ENCODE assay signal across 17 cellular contexts in the genomic region with DNA sequence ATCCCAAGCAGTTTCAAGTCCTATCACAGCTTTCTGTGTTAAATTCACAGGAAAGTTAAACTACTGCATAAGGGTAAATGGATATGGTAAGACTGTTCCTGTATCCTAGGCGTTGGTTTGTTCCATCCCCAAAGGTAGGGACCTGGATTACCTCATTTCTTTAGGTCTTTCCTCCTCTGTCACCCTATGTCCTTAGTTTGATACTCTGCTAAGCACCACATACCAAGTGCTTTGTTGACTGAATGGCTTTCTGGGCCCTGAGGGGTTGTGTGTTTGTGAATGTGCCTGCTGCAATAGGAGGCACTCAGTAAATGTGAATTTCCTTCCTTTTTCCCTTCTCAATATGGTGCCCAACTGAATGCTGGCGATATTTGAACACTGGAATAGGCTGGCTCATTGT. TPM values are rescaled to one million over a fixed set of nuclear protein-coding genes. Genes with fewer than 3 reads are reported as not detected.
DNase-seq lines count a peak whose midpoint lies in the region; ATAC-seq and TF ChIP-seq lines count a peak whose summit lies in the region.
"Had no signal": no experiment of that assay in that cellular context is flagged by ENCODE, and none has a peak within 500 bp of the region (broad histone marks: within the 10 kb centered on the region; RNA-seq: fewer than 3 reads in every experiment).

No MANE protein-coding gene starts in this region.

- no peaks in the 10 kb centered on the region for H3K36me3 Mint-ChIP-seq in WTC11
- H3K36me3 Mint-ChIP-seq in neural progenitor cell = no peaks in the 10 kb centered on the region
- H3K36me3 Mint-ChIP-seq: CD14-positive monocyte; CD4-positive, alpha-beta memory T cell had no signal

- H3K9ac ChIP-seq in neural progenitor cell = no peak overlapping the region
- H3K9ac ChIP-seq: BLaER1 had no signal

- H3K27me3 ChIP-seq in left ventricle myocardium inferior (ENCODE audit: low read depth) (no peaks in the 10 kb centered on the region), right atrium auricular region (no peaks in the 10 kb centered on the region), neural progenitor cell (no peaks in the 10 kb centered on the region)
- H3K27me3 ChIP-seq: BLaER1 had no signal

- H3K4me1 Mint-ChIP-seq in WTC11 (peaks cover 27% of the 10 kb centered on the region), neural progenitor cell (peaks cover 39% of the 10 kb centered on the region)
- H3K4me1 Mint-ChIP-seq: CD14-positive monocyte; CD4-positive, alpha-beta memory T cell had no signal

- no peak overlapping the region for H3K4me2 ChIP-seq in neural progenitor cell
- H3K4me2 ChIP-seq: A549, BLaER1 had no signal

- DNase-seq in left ventricle myocardium inferior = no peak
- DNase-seq in right atrium auricular region (ENCODE audit: low spot score) = no peak
- DNase-seq in WTC11 (ENCODE audit: low spot score) = no peak
- DNase-seq in neural progenitor cell (ENCODE audit: low spot score) = no peak
- DNase-seq in substantia nigra (lab: John Stamatoyannopoulos, UW) = no peak
- DNase-seq in NCI-H1436 treated with DMSO at 0.1 percent for 48 hours (lab: John Stamatoyannopoulos, UW) = no peak
- DNase-seq: CD4-positive, alpha-beta memory T cell; DMS153; DMS79 treated with DMSO at 0.1 percent for 48 hours; HCEC 1CT; HFFc6 had no signal

- TF ChIP-seq CTCF in left ventricle myocardium inferior (IDR thresholded peaks at IDR 0.05; ENCODE audit: borderline replicate concordance) = no peak
- no peak for TF ChIP-seq CTCF in right atrium auricular region (IDR thresholded peaks at IDR 0.05)
- TF ChIP-seq CTCF in WTC11 (IDR thresholded peaks at IDR 0.05) = no peak
- no peak for TF ChIP-seq CTCF in neural progenitor cell (IDR thresholded peaks at IDR 0.05)

- H3K27ac Mint-ChIP-seq in WTC11 = no peak overlapping the region
- no peak overlapping the region for H3K27ac Mint-ChIP-seq in neural progenitor cell
- H3K27ac Mint-ChIP-seq: CD14-positive monocyte; CD4-positive, alpha-beta memory T cell; HFFc6 had no signal

- intact Hi-C loops in left ventricle myocardium inferior (cut with micrococcal nuclease) = no loop called here

- H2AFZ ChIP-seq in neural progenitor cell (replicated peaks) = peak overlapping the region; percentile 77

- H3K36me3 ChIP-seq in left ventricle myocardium inferior = no peaks in the 10 kb centered on the region
- no peaks in the 10 kb centered on the region for H3K36me3 ChIP-seq in right atrium auricular region
- no peaks in the 10 kb centered on the region for H3K36me3 ChIP-seq in neural progenitor cell
- H3K36me3 ChIP-seq: BLaER1 had no signal

- POLR2A ChIA-PET in WTC11 (lab: Charles Lee) = no interaction called here

- H3F3A ChIP-seq in neural progenitor cell (ENCODE audit: low read depth) = no peaks in the 10 kb centered on the region

- no peaks in the 10 kb centered on the region for H4K20me1 ChIP-seq in neural progenitor cell (ENCODE audit: low read depth)
- H4K20me1 ChIP-seq: BLaER1 had no signal

- H3K9me3 ChIP-seq in left ventricle myocardium inferior (replicated peaks) = no peaks in the 10 kb centered on the region
- no peaks in the 10 kb centered on the region for H3K9me3 ChIP-seq in right atrium auricular region
- no peaks in the 10 kb centered on the region for H3K9me3 ChIP-seq in neural progenitor cell (ENCODE audit: low read depth)
- H3K9me3 ChIP-seq: A549, BLaER1 had no signal

- peak overlapping the region; percentile 22 for H3K27ac ChIP-seq in left ventricle myocardium inferior (replicated peaks)
- H3K27ac ChIP-seq in right atrium auricular region = no peak overlapping the region
- H3K27ac ChIP-seq in neural progenitor cell = no peak overlapping the region
- no peak overlapping the region for H3K27ac ChIP-seq in substantia nigra (ENCODE audit: low read depth, low read length, poor library complexity, severe bottlenecking)
- H3K27ac ChIP-seq: 22Rv1, A549, BLaER1 had no signal

- H3K79me2 ChIP-seq in neural progenitor cell (ENCODE audit: low read depth) = no peaks in the 10 kb centered on the region

- CTCF ChIA-PET in WTC11 (lab: Charles Lee) = no interaction called here

- ATAC-seq in WTC11 (peak; percentile 70), HG02623 (IDR thresholded peaks at IDR 0.05; ENCODE audit: unreplicated experiment) (no peak)
- ATAC-seq: A549 had no signal

- H3K4me1 ChIP-seq in left ventricle myocardium inferior (peaks cover 79% of the 10 kb centered on the region), right atrium auricular region (peaks cover 0 to 4% of the 10 kb centered on the region in 2 donors), neural progenitor cell (peaks cover 25% of the 10 kb centered on the region)

- no peak overlapping the region for H3K4me3 Mint-ChIP-seq in WTC11
- no peak overlapping the region for H3K4me3 Mint-ChIP-seq in neural progenitor cell
- H3K4me3 Mint-ChIP-seq: CD14-positive monocyte; CD4-positive, alpha-beta memory T cell; HFFc6 had no signal

- H3K27me3 Mint-ChIP-seq in WTC11 (ENCODE audit: low read depth) (no peaks in the 10 kb centered on the region), neural progenitor cell (ENCODE audit: insufficient read depth, low read depth) (no peaks in the 10 kb centered on the region)
- H3K27me3 Mint-ChIP-seq: CD4-positive, alpha-beta memory T cell had no signal

- H3K9me3 Mint-ChIP-seq in WTC11 (no peaks in the 10 kb centered on the region), neural progenitor cell (no peaks in the 10 kb centered on the region)
- H3K9me3 Mint-ChIP-seq: CD14-positive monocyte; CD4-positive, alpha-beta memory T cell; HFFc6 had no signal

- H3K4me3 ChIP-seq in left ventricle myocardium inferior (no peak overlapping the region), right atrium auricular region (no peak overlapping the region), neural progenitor cell (no peak overlapping the region)
- H3K4me3 ChIP-seq: A549, BLaER1 had no signal

TF ChIP-seq in WTC11, 78 proteins besides CTCF, POLR2A, EP300 and RAD21:
- TF ChIP-seq, protein P1, sequence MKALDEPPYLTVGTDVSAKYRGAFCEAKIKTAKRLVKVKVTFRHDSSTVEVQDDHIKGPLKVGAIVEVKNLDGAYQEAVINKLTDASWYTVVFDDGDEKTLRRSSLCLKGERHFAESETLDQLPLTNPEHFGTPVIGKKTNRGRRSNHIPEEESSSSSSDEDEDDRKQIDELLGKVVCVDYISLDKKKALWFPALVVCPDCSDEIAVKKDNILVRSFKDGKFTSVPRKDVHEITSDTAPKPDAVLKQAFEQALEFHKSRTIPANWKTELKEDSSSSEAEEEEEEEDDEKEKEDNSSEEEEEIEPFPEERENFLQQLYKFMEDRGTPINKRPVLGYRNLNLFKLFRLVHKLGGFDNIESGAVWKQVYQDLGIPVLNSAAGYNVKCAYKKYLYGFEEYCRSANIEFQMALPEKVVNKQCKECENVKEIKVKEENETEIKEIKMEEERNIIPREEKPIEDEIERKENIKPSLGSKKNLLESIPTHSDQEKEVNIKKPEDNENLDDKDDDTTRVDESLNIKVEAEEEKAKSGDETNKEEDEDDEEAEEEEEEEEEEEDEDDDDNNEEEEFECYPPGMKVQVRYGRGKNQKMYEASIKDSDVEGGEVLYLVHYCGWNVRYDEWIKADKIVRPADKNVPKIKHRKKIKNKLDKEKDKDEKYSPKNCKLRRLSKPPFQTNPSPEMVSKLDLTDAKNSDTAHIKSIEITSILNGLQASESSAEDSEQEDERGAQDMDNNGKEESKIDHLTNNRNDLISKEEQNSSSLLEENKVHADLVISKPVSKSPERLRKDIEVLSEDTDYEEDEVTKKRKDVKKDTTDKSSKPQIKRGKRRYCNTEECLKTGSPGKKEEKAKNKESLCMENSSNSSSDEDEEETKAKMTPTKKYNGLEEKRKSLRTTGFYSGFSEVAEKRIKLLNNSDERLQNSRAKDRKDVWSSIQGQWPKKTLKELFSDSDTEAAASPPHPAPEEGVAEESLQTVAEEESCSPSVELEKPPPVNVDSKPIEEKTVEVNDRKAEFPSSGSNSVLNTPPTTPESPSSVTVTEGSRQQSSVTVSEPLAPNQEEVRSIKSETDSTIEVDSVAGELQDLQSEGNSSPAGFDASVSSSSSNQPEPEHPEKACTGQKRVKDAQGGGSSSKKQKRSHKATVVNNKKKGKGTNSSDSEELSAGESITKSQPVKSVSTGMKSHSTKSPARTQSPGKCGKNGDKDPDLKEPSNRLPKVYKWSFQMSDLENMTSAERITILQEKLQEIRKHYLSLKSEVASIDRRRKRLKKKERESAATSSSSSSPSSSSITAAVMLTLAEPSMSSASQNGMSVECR (CRISPR knock-in tag; IDR thresholded peaks at IDR 0.05; ENCODE audit: borderline replicate concordance) = no peak
- TF ChIP-seq MYBL2 (CRISPR knock-in tag; IDR thresholded peaks at IDR 0.05) (no peak), RORB (CRISPR knock-in tag; IDR thresholded peaks at IDR 0.05) (no peak), SP1 (CRISPR knock-in tag; conservative IDR thresholded peaks at IDR 0.05) (no peak), HMGA2 (CRISPR knock-in tag; IDR thresholded peaks at IDR 0.05) (no peak)
- TF ChIP-seq, protein P2, sequence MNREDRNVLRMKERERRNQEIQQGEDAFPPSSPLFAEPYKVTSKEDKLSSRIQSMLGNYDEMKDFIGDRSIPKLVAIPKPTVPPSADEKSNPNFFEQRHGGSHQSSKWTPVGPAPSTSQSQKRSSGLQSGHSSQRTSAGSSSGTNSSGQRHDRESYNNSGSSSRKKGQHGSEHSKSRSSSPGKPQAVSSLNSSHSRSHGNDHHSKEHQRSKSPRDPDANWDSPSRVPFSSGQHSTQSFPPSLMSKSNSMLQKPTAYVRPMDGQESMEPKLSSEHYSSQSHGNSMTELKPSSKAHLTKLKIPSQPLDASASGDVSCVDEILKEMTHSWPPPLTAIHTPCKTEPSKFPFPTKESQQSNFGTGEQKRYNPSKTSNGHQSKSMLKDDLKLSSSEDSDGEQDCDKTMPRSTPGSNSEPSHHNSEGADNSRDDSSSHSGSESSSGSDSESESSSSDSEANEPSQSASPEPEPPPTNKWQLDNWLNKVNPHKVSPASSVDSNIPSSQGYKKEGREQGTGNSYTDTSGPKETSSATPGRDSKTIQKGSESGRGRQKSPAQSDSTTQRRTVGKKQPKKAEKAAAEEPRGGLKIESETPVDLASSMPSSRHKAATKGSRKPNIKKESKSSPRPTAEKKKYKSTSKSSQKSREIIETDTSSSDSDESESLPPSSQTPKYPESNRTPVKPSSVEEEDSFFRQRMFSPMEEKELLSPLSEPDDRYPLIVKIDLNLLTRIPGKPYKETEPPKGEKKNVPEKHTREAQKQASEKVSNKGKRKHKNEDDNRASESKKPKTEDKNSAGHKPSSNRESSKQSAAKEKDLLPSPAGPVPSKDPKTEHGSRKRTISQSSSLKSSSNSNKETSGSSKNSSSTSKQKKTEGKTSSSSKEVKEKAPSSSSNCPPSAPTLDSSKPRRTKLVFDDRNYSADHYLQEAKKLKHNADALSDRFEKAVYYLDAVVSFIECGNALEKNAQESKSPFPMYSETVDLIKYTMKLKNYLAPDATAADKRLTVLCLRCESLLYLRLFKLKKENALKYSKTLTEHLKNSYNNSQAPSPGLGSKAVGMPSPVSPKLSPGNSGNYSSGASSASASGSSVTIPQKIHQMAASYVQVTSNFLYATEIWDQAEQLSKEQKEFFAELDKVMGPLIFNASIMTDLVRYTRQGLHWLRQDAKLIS (CRISPR knock-in tag; IDR thresholded peaks at IDR 0.05; ENCODE audit: borderline replicate concordance) = no peak

RNA-seq across cellular contexts. Expression of a gene that starts 7.8 kb away (rescaled TPM):
- 14.7 TPM for total RNA-seq in left ventricle myocardium inferior
- 10 to 100 TPM; 30.6 to 34.3 TPM for total RNA-seq in right atrium auricular region
- 0.22 to 0.46 TPM in 2 of 3 replicates, not detected in the other for total RNA-seq in WTC11 (2021)
- total RNA-seq in neural progenitor cell (ENCODE audit: low replicate concordance) = not detected in 2 replicates
- total RNA-seq: CD4-positive, alpha-beta memory T cell; G401; HFFc6 had no signal

Comparison
In these comparisons a context has a peak if more than half of its experiments do, and no peak if none do; other contexts are left out.
1. RNA of a gene that starts 7.8 kb away (total RNA-seq): 30.6 to 34.3 TPM in right atrium auricular region and 14.7 TPM in left ventricle myocardium inferior (single experiment); 0.22 to 0.46 TPM in WTC11 and not detected in neural progenitor cell; every median in the first group is over 10 times any median in the second.